16 cellular contexts compared by ENCODE assay signal in the genomic region with DNA sequence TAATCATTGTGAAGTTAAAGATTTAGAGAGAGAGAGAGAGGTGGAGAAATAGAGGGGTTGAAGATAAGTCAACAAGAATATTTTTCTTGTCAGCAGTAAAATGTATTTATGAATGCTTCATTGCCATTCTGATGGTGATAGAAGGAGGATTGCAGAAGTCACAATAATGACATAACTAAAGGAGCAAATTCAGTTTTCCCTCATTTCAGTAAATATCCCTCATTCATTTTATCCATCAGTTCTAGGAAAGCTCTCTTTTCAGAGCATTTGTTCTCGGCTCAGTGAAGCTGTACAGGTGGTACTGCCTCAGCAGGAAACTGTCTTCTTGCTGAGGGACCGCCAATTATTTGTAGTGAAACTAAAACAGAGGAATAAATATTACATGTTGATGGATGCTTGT.
DNase-seq lines count a peak whose midpoint lies in the region; ATAC-seq, FAIRE-seq and TF ChIP-seq lines count a peak whose summit lies in the region.
"Had no signal": no experiment of that assay in that cellular context is flagged by ENCODE, and none has a peak within 500 bp of the region (broad histone marks: within the 10 kb centered on the region; RNA-seq: fewer than 3 reads in every experiment).

No MANE protein-coding gene starts in this region.

- H3K79me2 ChIP-seq in MM.1S (ENCODE audit: low read length) (no peaks in the 10 kb centered on the region), GM12878 (ENCODE audit: control insufficient read depth, insufficient read depth, low read length) (no peaks in the 10 kb centered on the region)

- no peak for TF ChIP-seq CTCF in MM.1S (IDR thresholded peaks at IDR 0.05; ENCODE audit: low read length)
- no peak for TF ChIP-seq CTCF in GM12878 (IDR thresholded peaks at IDR 0.05 in 2 of 3, conservative IDR thresholded peaks at IDR 0.05 in 1 of 3; ENCODE audit: control insufficient read depth in 2 of 3, extremely low read depth in 1 of 3, insufficient read depth in 1 of 3, low read depth in 3 of 3, low read length in 3 of 3)
- TF ChIP-seq CTCF in psoas muscle (IDR thresholded peaks at IDR 0.05), result no peak

- no peak overlapping the region for H3K27ac ChIP-seq in MM.1S (ENCODE audit: low read length)
- no peak overlapping the region for H3K27ac ChIP-seq in GM12878 (ENCODE audit: control insufficient read depth, insufficient read depth)
- peak overlapping the region; percentile 48 for H3K27ac ChIP-seq in psoas muscle
- H3K27ac ChIP-seq: A549 had no signal

- H3K4me3 ChIP-seq in MM.1S (ENCODE audit: low read length) (no peak overlapping the region), GM12878 (no peak overlapping the region), psoas muscle (peak overlapping the region; percentile 6)
- H3K4me3 ChIP-seq: A549 had no signal

- in situ Hi-C loops in GM12878 (cut with MboI), result no loop called here

- POLR2A ChIA-PET in GM12878 (lab: Charles Lee), result interaction anchor here (0.9 kb wide), 1 partner anchor 28 kb away, joined by 3 read pairs; no protein-coding TSS in a partner anchor

- RAD21 ChIA-PET in GM12878 (lab: Charles Lee; ENCODE audit: unreplicated experiment), result interaction anchor here (0.6 to 5.7 kb wide), 8 partner anchors 42 to 998 kb away, joined by 3 to 71 read pairs (median 4); no protein-coding TSS in a partner anchor

- no peak for TF ChIP-seq POLR2A in GM12878 (IDR thresholded peaks at IDR 0.05; ENCODE audit: low read depth, low read length)

- H2AFZ ChIP-seq in MM.1S (ENCODE audit: low read length) (peak overlapping the region; percentile 5; the same call in 1 of the 2 replicates), GM12878 (ENCODE audit: control insufficient read depth, low read depth, low read length) (peak overlapping the region; percentile 15; the same call in 1 of the 2 replicates)

- intact Hi-C loops in GM12878 (cut with micrococcal nuclease; ENCODE audit: unreplicated experiment), result loop anchor here (10.0 kb wide), 1 partner anchor 537 kb away; no protein-coding TSS in a partner anchor
- intact Hi-C loops in psoas muscle (cut with DNase I), result loop anchor here in 1 of 2 donors (5.0 to 10.0 kb wide), 2 partner anchors 271 to 293 kb away; no protein-coding TSS in a partner anchor

- SMC1A ChIA-PET in GM12878 (lab: Charles Lee; ENCODE audit: uncharacterized antibody, unreplicated experiment), result interaction anchor here (0.7 to 4.9 kb wide), 7 partner anchors 14 to 1000 kb away, joined by 3 to 77 read pairs (median 9); no protein-coding TSS in a partner anchor

- ATAC-seq in GM12878 (no peak), psoas muscle (no peak), GM18868 (IDR thresholded peaks at IDR 0.05; ENCODE audit: unreplicated experiment) (no peak), GM18870 (IDR thresholded peaks at IDR 0.05; ENCODE audit: unreplicated experiment) (no peak)
- ATAC-seq: A549; CD8-positive, alpha-beta T cell; HepG2 had no signal

- H3K4me2 ChIP-seq in MM.1S (ENCODE audit: low read depth, low read length), result peak overlapping the region; percentile 38
- peak overlapping the region; percentile 30 for H3K4me2 ChIP-seq in GM12878 (ENCODE audit: control insufficient read depth, insufficient read depth)
- H3K4me2 ChIP-seq: A549 had no signal

- H3K27me3 ChIP-seq in MM.1S (replicated peaks; ENCODE audit: insufficient read depth, low read length), result no peaks in the 10 kb centered on the region
- no peaks in the 10 kb centered on the region for H3K27me3 ChIP-seq in GM12878 (replicated peaks in 1 of 2; ENCODE audit: control insufficient read depth in 2 of 2, insufficient read depth in 2 of 2, low read length in 1 of 2)
- no peaks in the 10 kb centered on the region for H3K27me3 ChIP-seq in psoas muscle (ENCODE audit: insufficient read depth in 3 of 3, low read length in 2 of 3)

- no peaks in the 10 kb centered on the region for H4K20me1 ChIP-seq in MM.1S (ENCODE audit: insufficient read depth, low read length)
- H4K20me1 ChIP-seq in GM12878 (ENCODE audit: control insufficient read depth, insufficient read depth), result no peaks in the 10 kb centered on the region

- H3K9me2 ChIP-seq in MM.1S (replicated peaks; ENCODE audit: insufficient read depth, low read length), result no peaks in the 10 kb centered on the region

- no peak for TF ChIP-seq EP300 in GM12878 (IDR thresholded peaks at IDR 0.05; ENCODE audit: borderline replicate concordance in 1 of 2, control insufficient read depth in 1 of 2, low read depth in 2 of 2, low read length in 2 of 2)

- peak; percentile 20 for DNase-seq in MM.1S
- no peak for DNase-seq in GM12878 (ENCODE audit: low read depth, low spot score)
- DNase-seq in psoas muscle, result no peak
- DNase-seq in UCSD-AML1 (lab: John Stamatoyannopoulos, UW; ENCODE audit: unreplicated experiment), result no peak
- no peak for DNase-seq in LoVo (ENCODE audit: low spot score)
- DNase-seq: CD8-positive, alpha-beta T cell; COR-L47; DND-41; GDM1; GOT3; HFFc6 had no signal

- H3K9me3 ChIP-seq in MM.1S (replicated peaks; ENCODE audit: insufficient read depth, low read length) (no peaks in the 10 kb centered on the region), GM12878 (replicated peaks; ENCODE audit: control insufficient read depth, insufficient read depth, low read length) (no peaks in the 10 kb centered on the region), psoas muscle (no peaks in the 10 kb centered on the region)
- H3K9me3 ChIP-seq: A549 had no signal

- BruUV-seq in GM12878 (replicated peaks; lab: Mats Ljungman, UMichigan), result no TSS peak

- peaks cover 26% of the 10 kb centered on the region for H3K4me1 ChIP-seq in MM.1S (ENCODE audit: low read length)
- peaks cover 7% of the 10 kb centered on the region; the same call in 1 of the 2 replicates for H3K4me1 ChIP-seq in GM12878 (ENCODE audit: control insufficient read depth, insufficient read depth, low read length)
- peaks cover 54% of the 10 kb centered on the region for H3K4me1 ChIP-seq in psoas muscle
- H3K4me1 ChIP-seq: A549 had no signal

- no peaks in the 10 kb centered on the region for H3F3A ChIP-seq in MM.1S (ENCODE audit: insufficient read depth, low read length)

- WGBS in GM12878 (ENCODE audit: insufficient coverage, insufficient replicate concordance, low lambda C conversion rate, missing lambda C conversion rate), result 98% methylated on average over 2 of the region's 2 CpGs
- 41 to 58% (median 43%) methylated on average over 2 of the region's 2 CpGs for WGBS in psoas muscle, 3 donors

- H3K9ac ChIP-seq in MM.1S (ENCODE audit: low read length) (no peak overlapping the region), GM12878 (ENCODE audit: control insufficient read depth, insufficient read depth, low read length) (no peak overlapping the region)

- no peak for FAIRE-seq in GM12878 (lab: Jason Lieb, UNC)
- FAIRE-seq: A549, HepG2, HTR-8/SVneo had no signal

- CTCF ChIA-PET in GM12878 (lab: Yijun Ruan, JAX), result interaction anchor here (1.2 to 5.3 kb wide), 2 partner anchors 8 to 1000 kb away, joined by 4 to 114 read pairs; no protein-coding TSS in a partner anchor

- no peaks in the 10 kb centered on the region for H3K36me3 ChIP-seq in MM.1S (replicated peaks; ENCODE audit: insufficient read depth, low read length)
- no peaks in the 10 kb centered on the region for H3K36me3 ChIP-seq in GM12878 (ENCODE audit: control insufficient read depth in 2 of 2, insufficient read depth in 2 of 2, low read length in 1 of 2)
- H3K36me3 ChIP-seq in psoas muscle (ENCODE audit: insufficient read depth in 1 of 2, low read depth in 1 of 2), result no peaks in the 10 kb centered on the region

- TF ChIP-seq RAD21 in GM12878 (IDR thresholded peaks at IDR 0.05; ENCODE audit: insufficient read depth, low read depth, low read length), result no peak

TF ChIP-seq in GM12878, 131 proteins besides CTCF, POLR2A, EP300 and RAD21 (continues in another document):
- TF ChIP-seq SRF (IDR thresholded peaks at IDR 0.05; ENCODE audit: low read depth in 2 of 2, low read length in 2 of 2), result no peak
- TF ChIP-seq, protein P1, sequence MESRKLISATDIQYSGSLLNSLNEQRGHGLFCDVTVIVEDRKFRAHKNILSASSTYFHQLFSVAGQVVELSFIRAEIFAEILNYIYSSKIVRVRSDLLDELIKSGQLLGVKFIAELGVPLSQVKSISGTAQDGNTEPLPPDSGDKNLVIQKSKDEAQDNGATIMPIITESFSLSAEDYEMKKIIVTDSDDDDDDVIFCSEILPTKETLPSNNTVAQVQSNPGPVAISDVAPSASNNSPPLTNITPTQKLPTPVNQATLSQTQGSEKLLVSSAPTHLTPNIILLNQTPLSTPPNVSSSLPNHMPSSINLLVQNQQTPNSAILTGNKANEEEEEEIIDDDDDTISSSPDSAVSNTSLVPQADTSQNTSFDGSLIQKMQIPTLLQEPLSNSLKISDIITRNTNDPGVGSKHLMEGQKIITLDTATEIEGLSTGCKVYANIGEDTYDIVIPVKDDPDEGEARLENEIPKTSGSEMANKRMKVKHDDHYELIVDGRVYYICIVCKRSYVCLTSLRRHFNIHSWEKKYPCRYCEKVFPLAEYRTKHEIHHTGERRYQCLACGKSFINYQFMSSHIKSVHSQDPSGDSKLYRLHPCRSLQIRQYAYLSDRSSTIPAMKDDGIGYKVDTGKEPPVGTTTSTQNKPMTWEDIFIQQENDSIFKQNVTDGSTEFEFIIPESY (IDR thresholded peaks at IDR 0.05), result no peak
- no peak for TF ChIP-seq FOXK2 (IDR thresholded peaks at IDR 0.05)
- TF ChIP-seq, protein P2, sequence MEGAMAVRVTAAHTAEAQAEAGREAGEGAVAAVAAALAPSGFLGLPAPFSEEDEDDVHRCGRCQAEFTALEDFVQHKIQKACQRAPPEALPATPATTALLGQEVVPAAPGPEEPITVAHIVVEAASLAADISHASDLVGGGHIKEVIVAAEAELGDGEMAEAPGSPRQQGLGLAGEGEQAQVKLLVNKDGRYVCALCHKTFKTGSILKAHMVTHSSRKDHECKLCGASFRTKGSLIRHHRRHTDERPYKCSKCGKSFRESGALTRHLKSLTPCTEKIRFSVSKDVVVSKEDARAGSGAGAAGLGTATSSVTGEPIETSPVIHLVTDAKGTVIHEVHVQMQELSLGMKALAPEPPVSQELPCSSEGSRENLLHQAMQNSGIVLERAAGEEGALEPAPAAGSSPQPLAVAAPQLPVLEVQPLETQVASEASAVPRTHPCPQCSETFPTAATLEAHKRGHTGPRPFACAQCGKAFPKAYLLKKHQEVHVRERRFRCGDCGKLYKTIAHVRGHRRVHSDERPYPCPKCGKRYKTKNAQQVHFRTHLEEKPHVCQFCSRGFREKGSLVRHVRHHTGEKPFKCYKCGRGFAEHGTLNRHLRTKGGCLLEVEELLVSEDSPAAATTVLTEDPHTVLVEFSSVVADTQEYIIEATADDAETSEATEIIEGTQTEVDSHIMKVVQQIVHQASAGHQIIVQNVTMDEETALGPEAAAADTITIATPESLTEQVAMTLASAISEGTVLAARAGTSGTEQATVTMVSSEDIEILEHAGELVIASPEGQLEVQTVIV (IDR thresholded peaks at IDR 0.05; ENCODE audit: borderline replicate concordance, partially characterized antibody), result no peak
- no peak for TF ChIP-seq MEF2A (IDR thresholded peaks at IDR 0.05; ENCODE audit: insufficient read depth, low read depth, low read length)
